8 cellular contexts compared by ENCODE assay signal in the genomic region with DNA sequence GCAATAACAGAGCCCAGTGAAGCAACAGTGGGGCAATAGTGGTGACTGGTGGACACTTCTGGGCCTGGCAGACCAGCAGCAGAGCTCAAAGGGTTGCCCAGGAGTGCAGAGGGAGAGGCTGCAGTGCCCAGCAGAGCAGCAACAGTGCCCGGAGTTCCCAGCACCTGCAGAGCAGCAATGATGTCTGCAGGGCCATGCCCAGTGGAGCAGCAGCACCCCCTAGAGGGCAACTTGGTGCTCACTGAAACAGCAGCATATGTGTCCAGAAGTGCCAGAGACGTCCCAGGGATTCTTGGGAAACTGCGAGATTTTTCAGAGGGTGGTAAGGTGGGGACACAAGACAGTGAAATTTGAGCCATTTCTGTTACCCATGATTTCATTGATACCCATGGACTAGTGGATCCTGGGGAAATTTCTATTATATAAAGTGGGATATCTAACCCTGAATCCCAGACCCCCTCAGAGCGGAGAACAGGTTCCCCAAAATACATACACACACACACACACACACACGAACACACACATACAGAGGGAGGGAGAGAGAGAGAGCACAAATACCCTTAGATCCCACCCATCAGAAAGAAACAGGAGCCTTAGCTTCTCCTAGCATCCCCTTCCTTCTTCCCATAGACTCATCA.
DNase-seq lines count a peak whose midpoint lies in the region; ATAC-seq and TF ChIP-seq lines count a peak whose summit lies in the region.

No MANE protein-coding gene starts in this region.

- H3K4me3 ChIP-seq in HFF-Myc (replicated peaks; ENCODE audit: low read depth, low read length) (no peak overlapping the region), fibroblast of villous mesenchyme (ENCODE audit: low read depth, low read length) (no peak overlapping the region)

- TF ChIP-seq CTCF in HFF-Myc (IDR thresholded peaks at IDR 0.05; ENCODE audit: low read depth, low read length, missing control alignments) (peak; percentile 88), fibroblast of villous mesenchyme (IDR thresholded peaks at IDR 0.05; ENCODE audit: insufficient read depth, low read depth, low read length) (peak; percentile 74), omental fat pad (IDR thresholded peaks at IDR 0.05) (no peak)

- DNase-seq in COLO668 (lab: John Stamatoyannopoulos, UW; ENCODE audit: unreplicated experiment) (peak; percentile 81), HFF-Myc (ENCODE audit: extremely low read depth, low read depth) (peak; percentile 26), NCI-H526 (lab: John Stamatoyannopoulos, UW) (peak; percentile 39 to 87), fibroblast of villous mesenchyme (ENCODE audit: low read depth) (peak; percentile 36), omental fat pad (ENCODE audit: low spot score) (peak; percentile 57)
- peak; percentile 88 for DNase-seq in activated CD8-positive, alpha-beta memory T cell treated with anti-CD3 and anti-CD28 coated beads, Interleukin-2, amount 50 U/mL, for 48 hours

- ATAC-seq in omental fat pad (ENCODE audit: low FRiP score) (no peak), HG03095 (IDR thresholded peaks at IDR 0.05; ENCODE audit: unreplicated experiment) (no peak), HG03460 (IDR thresholded peaks at IDR 0.05; ENCODE audit: unreplicated experiment) (no peak)

Comparison
In these comparisons a context has a peak if more than half of its experiments do, and no peak if none do; other contexts are left out.
1. DNase-seq: peak in every context shown above with its lines; median percentile 88 in activated CD8-positive, alpha-beta memory T cell treated with anti-CD3 and anti-CD28 coated beads, Interleukin-2, amount 50 U/mL, for 48 hours; 81 in COLO668; 63 in NCI-H526; 57 in omental fat pad; 36 in fibroblast of villous mesenchyme; 26 in HFF-Myc.
2. CTCF ChIP-seq: peak in HFF-Myc (single experiment) and fibroblast of villous mesenchyme (single experiment); none in omental fat pad (0 of 3).